23 cellular contexts compared by ENCODE assay signal in genomic region chr4:181877329-181877848, GRCh38.
DNase-seq lines count a peak whose midpoint lies in the region.
"Had no signal": no experiment of that assay in that cellular context is flagged by ENCODE, and none has a peak within 500 bp of the region (broad histone marks: within the 10 kb centered on the region; RNA-seq: fewer than 3 reads in every experiment).

No MANE protein-coding gene starts in this region.

- H3K27ac ChIP-seq in epithelial cell of prostate, result no peak overlapping the region
- H3K27ac ChIP-seq: HL-60, prostate gland, skin epidermis had no signal

- H3K4me3 ChIP-seq in skeletal muscle cell (ENCODE audit: low read depth, low read length), result no peak overlapping the region
- H3K4me3 ChIP-seq: HAP-1, K562, prostate gland, skin epidermis had no signal

- DNase-seq in HCEC 1CT, result peak; percentile 40
- DNase-seq in RPMI7951 (ENCODE audit: low read depth), result peak; percentile 26
- peak; percentile 58 for DNase-seq in epithelial cell of prostate (ENCODE audit: low read depth, low spot score)
- peak; percentile 55 for DNase-seq in skeletal muscle cell (ENCODE audit: low read depth)
- no peak for DNase-seq in NCI-H1930 (lab: John Stamatoyannopoulos, UW)
- DNase-seq in head of caudate nucleus, result no peak
- DNase-seq in globus pallidus (ENCODE audit: low spot score), result no peak
- DNase-seq: activated B cell treated with CpG ODN at 0.5 μM for 24 hours; activated CD4-positive, alpha-beta memory T cell treated with anti-CD3 and anti-CD28 coated beads for 36 hours; activated naive CD4-positive, alpha-beta T cell; activated T-cell treated with anti-CD3 and anti-CD28 coated beads for 4 hours; effector memory CD4-positive, alpha-beta T cell; immature natural killer cell; MV-4-11; NCI-H187 treated with DMSO at 0.1 percent for 48 hours; SK-N-SH; stimulated activated CD4-positive, alpha-beta T cell treated with anti-CD3 and anti-CD28 coated beads, Interleukin-2, amount 100 ng/mL, for 24 hours; stimulated activated naive B cell treated with anti-CD40 and anti-IgM and Interleukin-4, amounts not matched to agents 10 μg/mL and 1 μg/mL and 100 μg/mL, for 72 hours had no signal

- intact Hi-C loops in head of caudate nucleus (cut with DNase I), result no loop called here

Comparison
In these comparisons a context has a peak if more than half of its experiments do, and no peak if none do; other contexts are left out.
1. DNase-seq: peak in HCEC 1CT (single experiment), RPMI7951 (single experiment), epithelial cell of prostate (single experiment) and skeletal muscle cell (single experiment); none in NCI-H1930 (0 of 2), head of caudate nucleus (0 of 42) and globus pallidus (single experiment).